21 cellular contexts compared by ENCODE assay signal in the genomic region with DNA sequence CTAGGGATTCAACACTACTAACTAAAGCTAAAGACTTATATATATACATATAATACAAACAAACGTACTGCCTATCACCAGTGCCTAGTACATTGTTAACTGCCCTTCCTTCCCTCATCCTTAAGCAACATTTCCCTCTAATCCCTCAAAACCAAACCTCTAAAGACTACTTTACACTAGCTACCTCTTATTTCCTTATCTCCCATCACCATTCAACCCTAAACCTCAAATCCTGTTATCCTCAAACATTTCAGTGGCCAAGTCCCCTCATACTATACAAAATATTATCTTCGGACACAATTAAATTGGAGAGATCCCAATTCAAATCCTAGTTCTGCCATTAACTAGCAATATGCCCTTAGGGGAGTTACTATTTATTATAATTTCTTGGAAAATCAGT.
"Had no signal": no experiment of that assay in that cellular context is flagged by ENCODE, and none has a peak within 500 bp of the region (broad histone marks: within the 10 kb centered on the region; RNA-seq: fewer than 3 reads in every experiment).

No MANE protein-coding gene starts in this region.

- H3K27me3 Mint-ChIP-seq: activated naive CD4-positive, alpha-beta T cell treated with anti-CD3 and anti-CD28 coated beads, Interleukin-2, amount 10 ng/mL, durations not matched to agents 7 days and 5 days; activated naive CD8-positive, alpha-beta T cell treated with anti-CD3 and anti-CD28 coated beads, Interleukin-2, amount 50 U/mL, for 24 hours; central memory CD8-positive, alpha-beta T cell; progenitor cell of endocrine pancreas had no signal

- H3K4me3 Mint-ChIP-seq: activated naive CD4-positive, alpha-beta T cell treated with anti-CD3 and anti-CD28 coated beads, Interleukin-2, amount 10 ng/mL, durations not matched to agents 7 days and 5 days; activated naive CD8-positive, alpha-beta T cell treated with anti-CD3 and anti-CD28 coated beads, Interleukin-2, amount 50 U/mL, for 24 hours; central memory CD8-positive, alpha-beta T cell; nephron progenitor cell had no signal

- H3K27ac ChIP-seq: ascending aorta, colonic mucosa, left lung, right atrium auricular region, tibial artery had no signal

- H3K9me3 ChIP-seq: ascending aorta, colonic mucosa, left lung, right atrium auricular region, tibial artery had no signal

- ATAC-seq: activated naive CD8-positive, alpha-beta T cell treated with anti-CD3 and anti-CD28 coated beads, Interleukin-2, amount 50 U/mL, for 24 hours; left lung had no signal

- H3K36me3 ChIP-seq: ascending aorta, colonic mucosa, right atrium auricular region had no signal

- DNase-seq: activated CD4-positive, CD25-positive, alpha-beta regulatory T cell treated with anti-CD3 and anti-CD28 coated beads, Interleukin-2, amount 50 U/mL, for 72 hours; activated CD8-positive, alpha-beta memory T cell treated with anti-CD3 and anti-CD28 coated beads for 24 hours; activated CD8-positive, alpha-beta memory T cell treated with anti-CD3 and anti-CD28 coated beads, Interleukin-2, amount 50 U/mL, for 48 hours; activated effector memory CD4-positive, alpha-beta T cell treated with Interleukin-2 at 50 U/mL for 16 hours; activated naive CD4-positive, alpha-beta T cell treated with anti-CD3 and anti-CD28 coated beads, Interleukin-2, amount 10 ng/mL, durations not matched to agents 7 days and 5 days; activated naive CD8-positive, alpha-beta T cell treated with anti-CD3 and anti-CD28 coated beads, Interleukin-2, amount 50 U/mL, for 24 hours; activated T-cell treated with anti-CD3 and anti-CD28 coated beads, Interleukin-2, amount 50 U/mL, for 48 hours; colonic mucosa; erythroblast; foreskin melanocyte; left lung; mammary epithelial cell; nephron progenitor cell; stimulated activated CD4-positive, alpha-beta T cell treated with anti-CD3 and anti-CD28 coated beads, Interleukin-2, amount 100 ng/mL, for 24 hours; stimulated activated naive CD4-positive, alpha-beta T cell treated with Interleukin-2 at 50 U/mL for 16 hours; T1000; tibial artery had no signal

- H3K27me3 ChIP-seq: ascending aorta, colonic mucosa, left lung, right atrium auricular region, tibial artery had no signal

- H3K4me3 ChIP-seq: ascending aorta, colonic mucosa, left lung, right atrium auricular region, tibial artery had no signal

- H3K27ac Mint-ChIP-seq: activated naive CD4-positive, alpha-beta T cell treated with anti-CD3 and anti-CD28 coated beads, Interleukin-2, amount 10 ng/mL, durations not matched to agents 7 days and 5 days; activated naive CD8-positive, alpha-beta T cell treated with anti-CD3 and anti-CD28 coated beads, Interleukin-2, amount 50 U/mL, for 24 hours; nephron progenitor cell; progenitor cell of endocrine pancreas had no signal
